ENCODE assay signal across 1 cellular context in the genomic region with DNA sequence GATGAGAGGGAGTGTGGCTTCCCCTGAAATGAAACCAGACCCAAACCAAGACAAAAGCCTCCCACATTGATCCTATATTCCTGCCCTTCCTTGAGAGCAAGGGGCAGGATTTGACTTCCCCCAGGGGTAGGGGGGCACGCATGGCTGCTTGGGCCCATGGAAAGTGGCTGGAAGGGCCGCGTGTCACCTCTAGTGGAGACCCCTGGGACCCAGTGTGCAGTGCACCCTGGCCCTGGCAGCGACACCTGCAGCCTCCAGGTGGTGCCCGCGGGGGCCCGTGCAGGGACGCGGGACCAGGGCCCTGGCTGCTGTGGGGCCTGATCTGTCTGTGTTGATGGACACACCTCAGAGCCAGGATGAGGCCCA.
TF ChIP-seq lines count a peak whose summit lies in the region.

No MANE protein-coding gene starts in this region.

TF ChIP-seq in HepG2, 621 proteins besides CTCF, POLR2A, EP300 and RAD21 (continued from another document and continues in another):
- TF ChIP-seq ZFP62 (CRISPR knock-in tag; IDR thresholded peaks at IDR 0.05) (no peak), MATR3 (CRISPR knock-in tag; IDR thresholded peaks at IDR 0.05) (no peak), ZBTB20 (CRISPR knock-in tag; IDR thresholded peaks at IDR 0.05; ENCODE audit: borderline replicate concordance, low read depth) (0 out of 2 replicates have a peak, but pooled peaks have one; percentile 1), HOXD1 (CRISPR knock-in tag; IDR thresholded peaks at IDR 0.05) (no peak), GTF3A (CRISPR knock-in tag; conservative IDR thresholded peaks at IDR 0.05) (0 out of 2 replicates have a peak, but pooled peaks have one; percentile 10), SMAD1 (CRISPR knock-in tag; IDR thresholded peaks at IDR 0.05; ENCODE audit: borderline replicate concordance, low read depth) (0 out of 2 replicates have a peak, but pooled peaks have one; percentile 22), ZBTB42 (CRISPR knock-in tag; IDR thresholded peaks at IDR 0.05) (peak; percentile 55; the same call in 1 of the 2 replicates), TMF1 (CRISPR knock-in tag; IDR thresholded peaks at IDR 0.05; ENCODE audit: low read depth) (no peak; the same call in 1 of the 2 replicates), ZNF431 (CRISPR knock-in tag; IDR thresholded peaks at IDR 0.05; ENCODE audit: borderline replicate concordance, low read depth) (peak; percentile 17; the same call in 1 of the 2 replicates), GLI4 (CRISPR knock-in tag; IDR thresholded peaks at IDR 0.05; ENCODE audit: borderline replicate concordance) (no peak), ZNF318 (CRISPR knock-in tag; IDR thresholded peaks at IDR 0.05) (peak; percentile 28; the same call in 1 of the 2 replicates), ZNF607 (CRISPR knock-in tag; IDR thresholded peaks at IDR 0.05; ENCODE audit: borderline replicate concordance) (no peak), ZNF75D (CRISPR knock-in tag; IDR thresholded peaks at IDR 0.05; ENCODE audit: borderline replicate concordance) (no peak), ATF4 (CRISPR knock-in tag; IDR thresholded peaks at IDR 0.05) (no peak), SRSF4 (IDR thresholded peaks at IDR 0.05; ENCODE audit: low read depth, low read length, poor library complexity, severe bottlenecking) (no peak), ZFX (CRISPR knock-in tag; IDR thresholded peaks at IDR 0.05; ENCODE audit: low read depth) (peak; percentile 58), ZNF331 (CRISPR knock-in tag; IDR thresholded peaks at IDR 0.05) (no peak), ZNF350 (CRISPR knock-in tag; IDR thresholded peaks at IDR 0.05; ENCODE audit: borderline replicate concordance, low read depth) (peak; percentile 4; the same call in 1 of the 2 replicates), SPEN (CRISPR knock-in tag; IDR thresholded peaks at IDR 0.05; ENCODE audit: low read depth) (peak; percentile 17), TGIF2 (CRISPR knock-in tag; IDR thresholded peaks at IDR 0.05) (0 out of 2 replicates have a peak, but pooled peaks have one; percentile 67), ZNF451 (CRISPR knock-in tag; IDR thresholded peaks at IDR 0.05) (peak; percentile 8; the same call in 1 of the 2 replicates), ZNF703 (CRISPR knock-in tag; IDR thresholded peaks at IDR 0.05; ENCODE audit: borderline replicate concordance) (no peak), PHF20 (CRISPR knock-in tag; IDR thresholded peaks at IDR 0.05) (peak; percentile 45; the same call in 1 of the 2 replicates), ZNF619 (CRISPR knock-in tag; IDR thresholded peaks at IDR 0.05) (no peak; the same call in 1 of the 2 replicates), MTF2 (CRISPR knock-in tag; IDR thresholded peaks at IDR 0.05; ENCODE audit: borderline replicate concordance) (peak; percentile 61; the same call in 1 of the 2 replicates), RFX3 (CRISPR knock-in tag; IDR thresholded peaks at IDR 0.05) (no peak), AKNA (CRISPR knock-in tag; IDR thresholded peaks at IDR 0.05; ENCODE audit: borderline replicate concordance) (no peak), PAX8 (CRISPR knock-in tag; IDR thresholded peaks at IDR 0.05; ENCODE audit: borderline replicate concordance) (0 out of 2 replicates have a peak, but pooled peaks have one; percentile 76), SP2 (CRISPR knock-in tag; IDR thresholded peaks at IDR 0.05) (no peak), NFIB (CRISPR knock-in tag; IDR thresholded peaks at IDR 0.05; ENCODE audit: borderline replicate concordance) (no peak), ZNF749 (CRISPR knock-in tag; IDR thresholded peaks at IDR 0.05; ENCODE audit: borderline replicate concordance) (peak; percentile 41; the same call in 1 of the 2 replicates), ZNF781 (CRISPR knock-in tag; IDR thresholded peaks at IDR 0.05; ENCODE audit: borderline replicate concordance, not compliant biosample characterization) (peak; percentile 23), ZBTB38 (CRISPR knock-in tag; IDR thresholded peaks at IDR 0.05) (0 out of 2 replicates have a peak, but pooled peaks have one; percentile 3), ARHGAP35 (CRISPR knock-in tag; IDR thresholded peaks at IDR 0.05; ENCODE audit: borderline replicate concordance) (peak; percentile 17; the same call in 1 of the 2 replicates), ZBTB34 (CRISPR knock-in tag; IDR thresholded peaks at IDR 0.05) (0 out of 2 replicates have a peak, but pooled peaks have one; percentile 14), ZNF343 (CRISPR knock-in tag; IDR thresholded peaks at IDR 0.05) (0 out of 2 replicates have a peak, but pooled peaks have one; percentile 6), ZNF207 (IDR thresholded peaks at IDR 0.05; ENCODE audit: borderline replicate concordance) (no peak), DPF2 (CRISPR knock-in tag; IDR thresholded peaks at IDR 0.05; ENCODE audit: borderline replicate concordance, low read depth) (0 out of 2 replicates have a peak, but pooled peaks have one; percentile 19), KDM5A (IDR thresholded peaks at IDR 0.05; ENCODE audit: borderline replicate concordance, low read length) (peak; percentile 43; the same call in 1 of the 2 replicates), STAG1 (CRISPR knock-in tag; IDR thresholded peaks at IDR 0.05) (peak; percentile 66)
- TF ChIP-seq, protein P1, sequence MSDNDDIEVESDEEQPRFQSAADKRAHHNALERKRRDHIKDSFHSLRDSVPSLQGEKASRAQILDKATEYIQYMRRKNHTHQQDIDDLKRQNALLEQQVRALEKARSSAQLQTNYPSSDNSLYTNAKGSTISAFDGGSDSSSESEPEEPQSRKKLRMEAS (IDR thresholded peaks at IDR 0.05), result peak; percentile 26; the same call in 1 of the 2 replicates
- TF ChIP-seq, protein P2, sequence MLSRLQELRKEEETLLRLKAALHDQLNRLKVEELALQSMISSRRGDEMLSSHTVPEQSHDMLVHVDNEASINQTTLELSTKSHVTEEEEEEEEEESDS (CRISPR knock-in tag; IDR thresholded peaks at IDR 0.05; ENCODE audit: borderline replicate concordance), result no peak
- TF ChIP-seq, protein P3, sequence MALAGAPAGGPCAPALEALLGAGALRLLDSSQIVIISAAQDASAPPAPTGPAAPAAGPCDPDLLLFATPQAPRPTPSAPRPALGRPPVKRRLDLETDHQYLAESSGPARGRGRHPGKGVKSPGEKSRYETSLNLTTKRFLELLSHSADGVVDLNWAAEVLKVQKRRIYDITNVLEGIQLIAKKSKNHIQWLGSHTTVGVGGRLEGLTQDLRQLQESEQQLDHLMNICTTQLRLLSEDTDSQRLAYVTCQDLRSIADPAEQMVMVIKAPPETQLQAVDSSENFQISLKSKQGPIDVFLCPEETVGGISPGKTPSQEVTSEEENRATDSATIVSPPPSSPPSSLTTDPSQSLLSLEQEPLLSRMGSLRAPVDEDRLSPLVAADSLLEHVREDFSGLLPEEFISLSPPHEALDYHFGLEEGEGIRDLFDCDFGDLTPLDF (CRISPR knock-in tag; IDR thresholded peaks at IDR 0.05), result no peak
- TF ChIP-seq, protein P4, sequence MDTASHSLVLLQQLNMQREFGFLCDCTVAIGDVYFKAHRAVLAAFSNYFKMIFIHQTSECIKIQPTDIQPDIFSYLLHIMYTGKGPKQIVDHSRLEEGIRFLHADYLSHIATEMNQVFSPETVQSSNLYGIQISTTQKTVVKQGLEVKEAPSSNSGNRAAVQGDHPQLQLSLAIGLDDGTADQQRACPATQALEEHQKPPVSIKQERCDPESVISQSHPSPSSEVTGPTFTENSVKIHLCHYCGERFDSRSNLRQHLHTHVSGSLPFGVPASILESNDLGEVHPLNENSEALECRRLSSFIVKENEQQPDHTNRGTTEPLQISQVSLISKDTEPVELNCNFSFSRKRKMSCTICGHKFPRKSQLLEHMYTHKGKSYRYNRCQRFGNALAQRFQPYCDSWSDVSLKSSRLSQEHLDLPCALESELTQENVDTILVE (CRISPR knock-in tag; IDR thresholded peaks at IDR 0.05), result peak; percentile 6; the same call in 1 of the 2 replicates
